ENCODE assay signal across 8 cellular contexts in genomic region chr3:25592510-25592968, GRCh38.
A peak's percentile ranks its signal among the peaks of the same experiment; 100 is the strongest.
DNase-seq lines count a peak whose midpoint lies in the region; ATAC-seq and TF ChIP-seq lines count a peak whose summit lies in the region.

No MANE protein-coding gene starts in this region.

- no peaks in the 10 kb centered on the region for H3K27me3 ChIP-seq in BLaER1

- H3K27me3 Mint-ChIP-seq in MCF 10A (ENCODE audit: insufficient read depth, unreplicated experiment), result no peaks in the 10 kb centered on the region

- intact Hi-C loops in MCF 10A (cut with micrococcal nuclease), result loop anchor here (10.0 kb wide), 1 partner anchor 908 kb away; no protein-coding TSS in a partner anchor

- DNase-seq in MCF 10A (ENCODE audit: unreplicated experiment) (peak; percentile 89), medulla oblongata (ENCODE audit: extremely low spot score) (peak; percentile 23), epidermal melanocyte (ENCODE audit: insufficient read length, low spot score) (no peak)
- no peak for DNase-seq in activated CD4-positive, alpha-beta T cell treated with anti-CD3 and anti-CD28 coated beads, Interleukin-2, amount 50 U/mL, for 4 hours
- DNase-seq in stimulated activated CD4-positive, alpha-beta T cell treated with anti-CD3 and anti-CD28 coated beads, Interleukin-2, amount 100 ng/mL, for 24 hours, result no peak

- peak overlapping the region; percentile 12; the same call in 1 of the 2 replicates for H3K9ac ChIP-seq in BLaER1

- peaks cover 7% of the 10 kb centered on the region for H3K9me3 Mint-ChIP-seq in MCF 10A (ENCODE audit: unreplicated experiment)

- TF ChIP-seq CTCF in MCF 10A (IDR thresholded peaks at IDR 0.05; ENCODE audit: unreplicated experiment), result no peak

- H3K4me3 ChIP-seq in BLaER1, result no peak overlapping the region

- H3K4me1 ChIP-seq in BLaER1, result peaks cover 18% of the 10 kb centered on the region

- H4K20me1 ChIP-seq in BLaER1, result peaks cover 60% of the 10 kb centered on the region

- no TSS peak for BruUV-seq in MCF 10A (replicated peaks; lab: Mats Ljungman, UMichigan)

- peaks cover 19% of the 10 kb centered on the region for H3K36me3 ChIP-seq in BLaER1

- POLR2A ChIA-PET in MCF 10A (lab: Yijun Ruan, JAX), result interaction anchor here (0.7 to 1.7 kb wide), 7 partner anchors 11 to 866 kb away, joined by 3 to 6 read pairs (median 3); partner anchors contain the start of gene OXSM

- peaks cover 24% of the 10 kb centered on the region for H3K36me3 Mint-ChIP-seq in MCF 10A (ENCODE audit: insufficient read depth, unreplicated experiment)

- no peak overlapping the region for H3K4me2 ChIP-seq in BLaER1

- H3K9me3 ChIP-seq in BLaER1, result no peaks in the 10 kb centered on the region

- CTCF ChIA-PET in MCF 10A (lab: Yijun Ruan, JAX), result interaction anchor here (0.5 to 8.9 kb wide), 42 partner anchors 11 to 1698 kb away, joined by 3 to 82 read pairs (median 4); no protein-coding TSS in a partner anchor

- H3K27ac Mint-ChIP-seq in MCF 10A (ENCODE audit: low read depth, unreplicated experiment), result no peak overlapping the region

- H3K4me1 Mint-ChIP-seq in MCF 10A (ENCODE audit: insufficient read depth, unreplicated experiment), result peaks cover 10% of the 10 kb centered on the region

- 0 out of 2 replicates have a peak overlapping the region, but pooled peaks have one; percentile 21 for H3K27ac ChIP-seq in BLaER1

- TF ChIP-seq POLR2A in GM18505 (IDR thresholded peaks at IDR 0.05; ENCODE audit: borderline replicate concordance, extremely low read depth, insufficient read depth, insufficient read length), result no peak

- H3K4me3 Mint-ChIP-seq in MCF 10A (ENCODE audit: unreplicated experiment), result no peak overlapping the region

- ATAC-seq in HG03442 (IDR thresholded peaks at IDR 0.05; ENCODE audit: unreplicated experiment) (peak; percentile 41), GM18505 (IDR thresholded peaks at IDR 0.05; ENCODE audit: unreplicated experiment) (no peak)

Comparison
In these comparisons a context has a peak if more than half of its experiments do, and no peak if none do; other contexts are left out.
1. DNase-seq: peak in MCF 10A (single experiment) and medulla oblongata (single experiment); none in epidermal melanocyte (single experiment), activated CD4-positive, alpha-beta T cell treated with anti-CD3 and anti-CD28 coated beads, Interleukin-2, amount 50 U/mL, for 4 hours (0 of 2) and stimulated activated CD4-positive, alpha-beta T cell treated with anti-CD3 and anti-CD28 coated beads, Interleukin-2, amount 100 ng/mL, for 24 hours (0 of 2).